In genomic region chr9:14251146-14252071, GRCh38 we compare ENCODE assay signal across 8 cellular contexts.
A peak's percentile ranks its signal among the peaks of the same experiment; 100 is the strongest.
DNase-seq lines count a peak whose midpoint lies in the region; ATAC-seq and TF ChIP-seq lines count a peak whose summit lies in the region.

No MANE protein-coding gene starts in this region.

- H3K36me3 Mint-ChIP-seq in WTC11 (no peaks in the 10 kb centered on the region; the same call in 1 of the 2 replicates), T-cell (no peaks in the 10 kb centered on the region)
- H3K36me3 Mint-ChIP-seq in activated T-helper 17 cell treated with anti-CD3 and anti-CD28 coated beads, Interleukin-2, amount 50 U/mL, for 72 hours (ENCODE audit: low read depth), result no peaks in the 10 kb centered on the region

- intact Hi-C loops in heart right ventricle (cut with DNase I), result loop anchor here in 3 of 10 donors (5.0 to 10.0 kb wide), 3 partner anchors 53 to 807 kb away; partner anchors contain the start of gene NFIB (in 1 of the 3)

- H3K27me3 Mint-ChIP-seq in WTC11 (ENCODE audit: low read depth) (no peaks in the 10 kb centered on the region), T-cell (peaks cover 3 to 15% of the 10 kb centered on the region in 2 donors)
- peaks cover 9% of the 10 kb centered on the region for H3K27me3 Mint-ChIP-seq in activated T-helper 17 cell treated with anti-CD3 and anti-CD28 coated beads, Interleukin-2, amount 50 U/mL, for 72 hours

- 13% methylated on average over 10 of the region's 10 CpGs for WGBS in heart right ventricle, 2 donors

- no peak for TF ChIP-seq CTCF in WTC11 (IDR thresholded peaks at IDR 0.05)
- no peak for TF ChIP-seq CTCF in heart right ventricle (IDR thresholded peaks at IDR 0.05)

- peak overlapping the region in 9 of 10 donors; percentile 49 to 82 (median 71) for H3K27ac ChIP-seq in heart right ventricle

- H3K27ac Mint-ChIP-seq in WTC11 (peak overlapping the region; percentile 97), T-cell (no peak overlapping the region)
- H3K27ac Mint-ChIP-seq in activated T-helper 17 cell treated with anti-CD3 and anti-CD28 coated beads, Interleukin-2, amount 50 U/mL, for 72 hours, result no peak overlapping the region

- DNase-seq in HPDE6-E6E7 (ENCODE audit: extremely low spot score) (peak; percentile 68), WTC11 (ENCODE audit: low spot score) (peak; percentile 27), heart right ventricle (peak; percentile 82 to 87), retina (peak; percentile 29), T-helper 2 cell (no peak), T-cell (no peak)

- CTCF ChIA-PET in WTC11 (lab: Charles Lee) (interaction anchor here (1.2 kb wide), 1 partner anchor 191 kb away, joined by 3 read pairs; no protein-coding TSS in a partner anchor), T-cell (lab: Charles Lee) (no interaction called here)

- no peaks in the 10 kb centered on the region for H3K9me3 ChIP-seq in heart right ventricle

- peak; percentile 93 for ATAC-seq in WTC11
- peak; percentile 88 to 98 (median 94) for ATAC-seq in heart right ventricle
- ATAC-seq in HG02870 (IDR thresholded peaks at IDR 0.05; ENCODE audit: unreplicated experiment), result no peak
- ATAC-seq in activated T-helper 17 cell treated with anti-CD3 and anti-CD28 coated beads, Interleukin-2, amount 50 U/mL, for 72 hours (replicated peaks), result no peak
- ATAC-seq in T-cell (replicated peaks in 1 of 4), result no peak

- peaks cover 20 to 87% (median 63%) of the 10 kb centered on the region in 9 donors for H3K4me1 ChIP-seq in heart right ventricle

- H3K4me3 Mint-ChIP-seq in WTC11, result no peak overlapping the region
- H3K4me3 Mint-ChIP-seq in activated T-helper 17 cell treated with anti-CD3 and anti-CD28 coated beads, Interleukin-2, amount 50 U/mL, for 72 hours, result no peak overlapping the region
- H3K4me3 Mint-ChIP-seq in T-cell, result no peak overlapping the region

- peaks cover 6% of the 10 kb centered on the region for H3K9me3 Mint-ChIP-seq in WTC11
- no peaks in the 10 kb centered on the region for H3K9me3 Mint-ChIP-seq in activated T-helper 17 cell treated with anti-CD3 and anti-CD28 coated beads, Interleukin-2, amount 50 U/mL, for 72 hours
- no peaks in the 10 kb centered on the region for H3K9me3 Mint-ChIP-seq in T-cell

- POLR2A ChIA-PET in WTC11 (lab: Charles Lee), result no interaction called here
- POLR2A ChIA-PET in T-cell (lab: Charles Lee), result no interaction called here

- H3K36me3 ChIP-seq in heart right ventricle, result peaks cover 0 to 6% (median 0%) of the 10 kb centered on the region in 9 donors

- H3K4me1 Mint-ChIP-seq in WTC11, result peaks cover 46% of the 10 kb centered on the region
- no peaks in the 10 kb centered on the region for H3K4me1 Mint-ChIP-seq in activated T-helper 17 cell treated with anti-CD3 and anti-CD28 coated beads, Interleukin-2, amount 50 U/mL, for 72 hours
- H3K4me1 Mint-ChIP-seq in T-cell, result no peaks in the 10 kb centered on the region

- H3K27me3 ChIP-seq in heart right ventricle, result no peaks in the 10 kb centered on the region

- peak overlapping the region in 5 of 10 donors; percentile 7 to 23 (median 12) for H3K4me3 ChIP-seq in heart right ventricle

TF ChIP-seq in WTC11, 78 proteins besides CTCF, POLR2A, EP300 and RAD21 (continues in another document):
- TF ChIP-seq ATF2 (CRISPR knock-in tag; IDR thresholded peaks at IDR 0.05; ENCODE audit: borderline replicate concordance, low read depth) (no peak), GTF2I (CRISPR knock-in tag; conservative IDR thresholded peaks at IDR 0.05) (no peak), ERG (CRISPR knock-in tag; IDR thresholded peaks at IDR 0.05) (no peak), ZSCAN18 (CRISPR knock-in tag; IDR thresholded peaks at IDR 0.05) (no peak), GABPB1 (CRISPR knock-in tag; IDR thresholded peaks at IDR 0.05) (no peak), IRF1 (CRISPR knock-in tag; IDR thresholded peaks at IDR 0.05) (no peak), AFF4 (CRISPR knock-in tag; IDR thresholded peaks at IDR 0.05; ENCODE audit: borderline replicate concordance) (no peak), ZMAT4 (CRISPR knock-in tag; IDR thresholded peaks at IDR 0.05) (no peak), NR1H2 (CRISPR knock-in tag; IDR thresholded peaks at IDR 0.05) (no peak), ATF1 (CRISPR knock-in tag; IDR thresholded peaks at IDR 0.05) (no peak), PREB (CRISPR knock-in tag; IDR thresholded peaks at IDR 0.05; ENCODE audit: borderline replicate concordance) (no peak)

Comparison
In these comparisons a context has a peak if more than half of its experiments do, and no peak if none do; other contexts are left out.
1. DNase-seq: peak in HPDE6-E6E7 (single experiment), WTC11 (single experiment), heart right ventricle (2 of 2) and retina (single experiment); none in T-helper 2 cell (0 of 5) and T-cell (0 of 34).
2. ATAC-seq: peak in WTC11 (single experiment) and heart right ventricle (8 of 8); none in HG02870 (single experiment), activated T-helper 17 cell treated with anti-CD3 and anti-CD28 coated beads, Interleukin-2, amount 50 U/mL, for 72 hours (single experiment) and T-cell (0 of 4).